In the genomic region with DNA sequence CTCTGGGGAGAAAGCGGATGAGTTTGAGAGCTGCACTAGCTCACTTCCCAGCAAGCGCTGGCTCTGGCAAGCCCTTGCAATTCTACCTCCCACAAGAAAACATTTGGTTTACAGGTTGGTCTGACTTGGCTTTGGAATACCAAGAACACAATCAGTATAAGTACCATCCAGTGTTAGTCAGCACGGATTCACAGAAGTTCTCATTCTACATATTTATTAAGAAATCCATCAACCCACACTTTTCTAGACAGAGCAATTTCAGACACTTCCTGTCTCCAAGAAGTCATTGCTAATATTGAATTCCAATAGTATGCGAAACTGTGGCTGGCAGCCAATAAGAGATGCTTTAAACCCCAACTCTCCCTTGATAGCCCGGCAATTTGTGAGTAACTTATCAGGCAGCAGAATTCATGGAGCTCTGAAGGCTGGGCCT, we compare ENCODE assay signal across 13 cellular contexts. TPM values are rescaled to one million over a fixed set of nuclear protein-coding genes. Genes with fewer than 3 reads are reported as not detected.
DNase-seq lines count a peak whose midpoint lies in the region; ATAC-seq, FAIRE-seq and TF ChIP-seq lines count a peak whose summit lies in the region.
"Had no signal": no experiment of that assay in that cellular context is flagged by ENCODE, and none has a peak within 500 bp of the region (broad histone marks: within the 10 kb centered on the region; RNA-seq: fewer than 3 reads in every experiment).

No MANE protein-coding gene starts in this region.

- TF ChIP-seq CTCF in fibroblast of the aortic adventitia (IDR thresholded peaks at IDR 0.05; ENCODE audit: insufficient read depth, low read length): no peak

- ATAC-seq in GM21717 (IDR thresholded peaks at IDR 0.05; ENCODE audit: unreplicated experiment): no peak
- no peak for ATAC-seq in GM21360 (IDR thresholded peaks at IDR 0.05; ENCODE audit: unreplicated experiment)
- ATAC-seq: left lung; naive thymus-derived CD8-positive, alpha-beta T cell; right cardiac atrium had no signal

- H3K9ac ChIP-seq in adipocyte (ENCODE audit: low read length): peak overlapping the region; percentile 51

- H3K4me1 ChIP-seq in adipocyte (ENCODE audit: control insufficient read depth, insufficient read depth, low read length): peaks cover 57% of the 10 kb centered on the region
- H3K4me1 ChIP-seq: left lung had no signal

- DNase-seq in DMS 273 (lab: John Stamatoyannopoulos, UW; ENCODE audit: unreplicated experiment) (peak; percentile 37), DMS 273 treated with DMSO at 0.1 percent for 48 hours (lab: John Stamatoyannopoulos, UW) (no peak), adipocyte (ENCODE audit: low read depth) (no peak), fibroblast of the aortic adventitia (ENCODE audit: low read depth) (peak; percentile 94), urothelium cell line (ENCODE audit: low spot score) (peak; percentile 13), frontal cortex (ENCODE audit: low spot score in 2 of 2) (no peak)
- DNase-seq: activated effector memory CD4-positive, alpha-beta T cell treated with anti-CD3 and anti-CD28 coated beads, Interleukin-2, amount 50 U/mL, for 16 hours; hypothalamus; left lung; naive thymus-derived CD8-positive, alpha-beta T cell; right cardiac atrium had no signal

- no peaks in the 10 kb centered on the region for H3K27me3 ChIP-seq in adipocyte (replicated peaks; ENCODE audit: control insufficient read depth, insufficient read depth, low read length)

- FAIRE-seq in urothelium cell line (lab: Jason Lieb, UNC) (no peak), frontal cortex (lab: Jason Lieb, UNC) (no peak)

- no peaks in the 10 kb centered on the region for H3K9me3 ChIP-seq in adipocyte (ENCODE audit: control insufficient read depth, low read length)
- H3K9me3 ChIP-seq: left lung had no signal

- H3K36me3 ChIP-seq in adipocyte (ENCODE audit: control insufficient read depth, insufficient read depth, low read length, severe bottlenecking): no peaks in the 10 kb centered on the region
- H3K36me3 ChIP-seq: left lung had no signal

- peak overlapping the region; percentile 39 for H3K4me3 ChIP-seq in adipocyte (ENCODE audit: low read length)
- H3K4me3 ChIP-seq in fibroblast of the aortic adventitia (ENCODE audit: low read depth, low read length): no peak overlapping the region
- H3K4me3 ChIP-seq: left lung had no signal

RNA-seq across cellular contexts. Expression of a gene that starts 59.5 kb away (rescaled TPM):
- total RNA-seq in fibroblast of the aortic adventitia (ENCODE audit: low replicate concordance): 11.7 and 13.5 TPM in 2 replicates
- 20.4 TPM for total RNA-seq in frontal cortex

Comparison
In these comparisons a context has a peak if more than half of its experiments do, and no peak if none do; other contexts are left out.
1. DNase-seq: peak in DMS 273 (single experiment), fibroblast of the aortic adventitia (single experiment) and urothelium cell line (single experiment); none in DMS 273 treated with DMSO at 0.1 percent for 48 hours (single experiment), adipocyte (single experiment) and frontal cortex (0 of 2).